In genomic region chr2:138713509-138713908, GRCh38 we compare ENCODE assay signal across 18 cellular contexts.
"Had no signal": no experiment of that assay in that cellular context is flagged by ENCODE, and none has a peak within 500 bp of the region (broad histone marks: within the 10 kb centered on the region; RNA-seq: fewer than 3 reads in every experiment).

No MANE protein-coding gene starts in this region.

- H3K4me1 Mint-ChIP-seq: naive thymus-derived CD8-positive, alpha-beta T cell had no signal

- FAIRE-seq: bronchial epithelial cell had no signal

- H3K27ac Mint-ChIP-seq: activated naive CD4-positive, alpha-beta T cell treated with anti-CD3 and anti-CD28 coated beads, Interleukin-2, amount 50 U/mL, for 72 hours; activated T-cell treated with anti-CD3 and anti-CD28 coated beads, Interleukin-2, amount 50 U/mL, for 72 hours; naive thymus-derived CD8-positive, alpha-beta T cell; stimulated activated memory B cell treated with anti-CD40 and anti-IgM and Interleukin-4, amounts not matched to agents 10 μg/mL and 1 μg/mL and 100 μg/mL, for 72 hours had no signal

- H3K36me3 ChIP-seq: adrenal gland, spleen, thoracic aorta, upper lobe of left lung, WERI-Rb-1 had no signal

- H3K4me1 ChIP-seq: spleen had no signal

- DNase-seq: activated CD4-positive, alpha-beta T cell treated with anti-CD3 and anti-CD28 coated beads, Interleukin-2, amount 50 U/mL, for 4 hours; activated effector memory CD4-positive, alpha-beta T cell treated with anti-CD3 and anti-CD28 coated beads, Interleukin-2, amount 50 U/mL, for 16 hours; activated T-cell treated with anti-CD3 and anti-CD28 coated beads, Interleukin-2, amount 50 U/mL, for 72 hours; adrenal gland; effector CD4-positive, alpha-beta T cell; naive thymus-derived CD8-positive, alpha-beta T cell; nucleus accumbens; posterior cingulate gyrus; spleen; stimulated activated CD4-positive, alpha-beta T cell treated with anti-CD3 and anti-CD28 coated beads, Interleukin-4, amount 100 ng/mL, for 4 hours; T-helper 2 cell; upper lobe of left lung; WERI-Rb-1 had no signal

- H3K9me3 ChIP-seq: spleen, thoracic aorta, upper lobe of left lung had no signal

- ATAC-seq: activated naive CD4-positive, alpha-beta T cell treated with anti-CD3 and anti-CD28 coated beads, Interleukin-2, amount 50 U/mL, for 72 hours; activated T-cell treated with anti-CD3 and anti-CD28 coated beads, Interleukin-2, amount 50 U/mL, for 72 hours; esophagus mucosa; naive thymus-derived CD8-positive, alpha-beta T cell; stimulated activated memory B cell treated with anti-CD40 and anti-IgM and Interleukin-4, amounts not matched to agents 10 μg/mL and 1 μg/mL and 100 μg/mL, for 72 hours had no signal

- H3K4me3 ChIP-seq: adrenal gland, spleen, thoracic aorta, upper lobe of left lung had no signal

- H3K9me3 Mint-ChIP-seq: activated naive CD4-positive, alpha-beta T cell treated with anti-CD3 and anti-CD28 coated beads, Interleukin-2, amount 50 U/mL, for 72 hours; stimulated activated memory B cell treated with anti-CD40 and anti-IgM and Interleukin-4, amounts not matched to agents 10 μg/mL and 1 μg/mL and 100 μg/mL, for 72 hours had no signal

- H3K4me3 Mint-ChIP-seq: activated T-cell treated with anti-CD3 and anti-CD28 coated beads, Interleukin-2, amount 50 U/mL, for 72 hours; naive thymus-derived CD8-positive, alpha-beta T cell; stimulated activated memory B cell treated with anti-CD40 and anti-IgM and Interleukin-4, amounts not matched to agents 10 μg/mL and 1 μg/mL and 100 μg/mL, for 72 hours had no signal

- H3K36me3 Mint-ChIP-seq: activated naive CD4-positive, alpha-beta T cell treated with anti-CD3 and anti-CD28 coated beads, Interleukin-2, amount 50 U/mL, for 72 hours; naive thymus-derived CD8-positive, alpha-beta T cell; stimulated activated memory B cell treated with anti-CD40 and anti-IgM and Interleukin-4, amounts not matched to agents 10 μg/mL and 1 μg/mL and 100 μg/mL, for 72 hours had no signal

- H3K27ac ChIP-seq: adrenal gland, spleen, thoracic aorta, upper lobe of left lung, WERI-Rb-1 had no signal

- H3K27me3 ChIP-seq: adrenal gland, spleen, upper lobe of left lung had no signal
